8 cellular contexts compared by ENCODE assay signal in genomic region chr10:102642553-102643345, GRCh38. TPM values are rescaled to one million over a fixed set of nuclear protein-coding genes. Genes with fewer than 3 reads are reported as not detected.
A peak's percentile ranks its signal among the peaks of the same experiment; 100 is the strongest.
DNase-seq lines count a peak whose midpoint lies in the region; ATAC-seq and TF ChIP-seq lines count a peak whose summit lies in the region.

No MANE protein-coding gene starts in this region.

- H3K9me3 ChIP-seq in CD4-positive, alpha-beta T cell (ENCODE audit: control insufficient read depth, low read length), result no peaks in the 10 kb centered on the region
- H3K9me3 ChIP-seq in HAP-1 (no peaks in the 10 kb centered on the region), OCI-LY1 (ENCODE audit: low read length) (no peaks in the 10 kb centered on the region)

- no peaks in the 10 kb centered on the region for H4K20me1 ChIP-seq in OCI-LY1 (ENCODE audit: insufficient read depth, low read length)

- no peaks in the 10 kb centered on the region for H3F3A ChIP-seq in OCI-LY1 (ENCODE audit: insufficient read depth, low read length)

- no peak overlapping the region for H2AFZ ChIP-seq in OCI-LY1 (ENCODE audit: low read length)

- H3K4me3 ChIP-seq in HAP-1, result peak overlapping the region; percentile 61
- H3K4me3 ChIP-seq in OCI-LY1 (ENCODE audit: low read depth, low read length, poor library complexity, severe bottlenecking), result peak overlapping the region; percentile 90
- peak overlapping the region; percentile 97 to 99 for H3K4me3 ChIP-seq in foreskin fibroblast (ENCODE audit: low read depth in 1 of 2, low read length in 2 of 2)

- peak overlapping the region; percentile 95 for H3K27ac Mint-ChIP-seq in CD4-positive, alpha-beta T cell
- peak overlapping the region; percentile 96 for H3K27ac Mint-ChIP-seq in neural crest cell (ENCODE audit: unreplicated experiment)

- H3K27me3 Mint-ChIP-seq in CD4-positive, alpha-beta T cell, result no peaks in the 10 kb centered on the region
- H3K27me3 Mint-ChIP-seq in neural crest cell (ENCODE audit: low read depth), result peaks cover 5% of the 10 kb centered on the region

- H3K36me3 ChIP-seq in HAP-1 (replicated peaks) (peaks cover 5% of the 10 kb centered on the region; the same call in 1 of the 2 replicates), OCI-LY1 (ENCODE audit: insufficient read depth, low read length) (no peaks in the 10 kb centered on the region)

- peak overlapping the region; percentile 85 for H3K9ac ChIP-seq in OCI-LY1 (ENCODE audit: low read length)

- peaks cover 10% of the 10 kb centered on the region for H3K4me1 ChIP-seq in HAP-1
- peaks cover 19% of the 10 kb centered on the region for H3K4me1 ChIP-seq in OCI-LY1 (ENCODE audit: insufficient read depth, low read length, severe bottlenecking)

- in situ Hi-C loops in HAP-1 (cut with MboI; ENCODE audit: low sequenced_read_pairs), result no loop called here

- TF ChIP-seq CTCF in CD4-positive, alpha-beta T cell (IDR thresholded peaks at IDR 0.05), result no peak
- TF ChIP-seq CTCF in OCI-LY1 (IDR thresholded peaks at IDR 0.05; ENCODE audit: low read length) (no peak), foreskin fibroblast (IDR thresholded peaks at IDR 0.05; ENCODE audit: low read depth, low read length) (no peak), neural crest cell (conservative IDR thresholded peaks at IDR 0.05) (no peak)

- H3K36me3 Mint-ChIP-seq in CD4-positive, alpha-beta T cell (ENCODE audit: low read depth), result peaks cover 37% of the 10 kb centered on the region
- no peaks in the 10 kb centered on the region for H3K36me3 Mint-ChIP-seq in neural crest cell (ENCODE audit: low read depth)

- no peaks in the 10 kb centered on the region for H3K79me2 ChIP-seq in OCI-LY1 (ENCODE audit: insufficient read depth, low read length)

- H3K4me1 Mint-ChIP-seq in CD4-positive, alpha-beta T cell (ENCODE audit: low read depth), result peaks cover 37% of the 10 kb centered on the region
- H3K4me1 Mint-ChIP-seq in neural crest cell, result peaks cover 38% of the 10 kb centered on the region

- no peaks in the 10 kb centered on the region for H3K27me3 ChIP-seq in CD4-positive, alpha-beta T cell (ENCODE audit: control insufficient read depth, insufficient read depth, low read length)
- H3K27me3 ChIP-seq in HAP-1 (ENCODE audit: low read depth) (no peaks in the 10 kb centered on the region), OCI-LY1 (ENCODE audit: insufficient read depth, low read length) (no peaks in the 10 kb centered on the region)

- ATAC-seq in CD4-positive, alpha-beta T cell (ENCODE audit: poor library complexity), result peak; percentile 7

- POLR2A ChIA-PET in CD4-positive, alpha-beta T cell (lab: Charles Lee), result interaction anchor here (0.6 to 2.4 kb wide), 28 partner anchors 9 to 859 kb away, joined by 3 to 32 read pairs (median 4); partner anchors contain the start of genes ACTR1A, ARL3, C10orf95 and CNNM2

- CTCF ChIA-PET in CD4-positive, alpha-beta T cell (lab: Charles Lee), result interaction anchor here (0.7 to 1.4 kb wide), 2 partner anchors 30 to 411 kb away, joined by 3 read pairs; no protein-coding TSS in a partner anchor

- H3K4me3 Mint-ChIP-seq in CD4-positive, alpha-beta T cell, result peak overlapping the region; percentile 96
- peak overlapping the region; percentile 98 for H3K4me3 Mint-ChIP-seq in neural crest cell

- intact Hi-C loops in CD4-positive, alpha-beta T cell (cut with DNase I, micrococcal nuclease), result loop anchor here (1.0 to 10.0 kb wide), 2 partner anchors 248 kb away; partner anchors contain the start of gene NFKB2 (in 1 of the 2)

- H3K9me3 Mint-ChIP-seq in CD4-positive, alpha-beta T cell, result no peaks in the 10 kb centered on the region
- H3K9me3 Mint-ChIP-seq in neural crest cell, result no peaks in the 10 kb centered on the region

- no peaks in the 10 kb centered on the region for H3K9me2 ChIP-seq in OCI-LY1 (ENCODE audit: low read depth, low read length)

- peak overlapping the region; percentile 74 for H3K4me2 ChIP-seq in OCI-LY1 (ENCODE audit: low read length)

- DNase-seq in CD4-positive, alpha-beta T cell, result peak in 9 of 10 experiments; percentile 32 to 61 (median 47)
- DNase-seq in HAP-1 (ENCODE audit: low spot score in 2 of 2), result peak; percentile 34 to 62
- peak; percentile 22 for DNase-seq in activated gamma-delta T cell treated with anti-CD3 and anti-CD28 coated beads, Interleukin-2, amount 50 U/mL, for 16 hours (ENCODE audit: low read depth)
- DNase-seq in foreskin fibroblast, result peak; percentile 72 to 88
- DNase-seq in neural crest cell (ENCODE audit: low read depth, low spot score), result peak; percentile 35
- DNase-seq in NCI-H187 treated with DMSO at 0.1 percent for 48 hours (lab: John Stamatoyannopoulos, UW), result no peak
- DNase-seq in 8988T, result no peak

- H3K27ac ChIP-seq in CD4-positive, alpha-beta T cell (ENCODE audit: low read depth, low read length), result peak overlapping the region; percentile 96
- H3K27ac ChIP-seq in OCI-LY1 (ENCODE audit: low read depth, low read length, poor library complexity, severe bottlenecking), result peak overlapping the region; percentile 81

RNA-seq across cellular contexts. Expression of gene TRIM8, which starts 1.5 kb away (rescaled TPM):
- total RNA-seq in CD4-positive, alpha-beta T cell, result 10 to 100 TPM; 80.9 to 81.6 TPM
- 76.9 and 82.8 TPM in 2 replicates for total RNA-seq in neural crest cell

Comparison
In these comparisons a context has a peak if more than half of its experiments do, and no peak if none do; other contexts are left out.
1. DNase-seq: peak in CD4-positive, alpha-beta T cell (9 of 10), HAP-1 (2 of 2), activated gamma-delta T cell treated with anti-CD3 and anti-CD28 coated beads, Interleukin-2, amount 50 U/mL, for 16 hours (single experiment), foreskin fibroblast (2 of 2) and neural crest cell (single experiment); none in NCI-H187 treated with DMSO at 0.1 percent for 48 hours (single experiment) and 8988T (single experiment).
2. Peak in every context shown above with its lines, with median percentiles within 50 percentile points of each other: H3K4me3 ChIP-seq.